Comparison of ENCODE assay signal across 1 cellular context in genomic region chr9:37429441-37430285, GRCh38.
TF ChIP-seq lines count a peak whose summit lies in the region.

No MANE protein-coding gene starts in this region.

TF ChIP-seq in HCT116, 20 proteins besides CTCF, POLR2A, EP300 and RAD21:
- TF ChIP-seq EGR1 (IDR thresholded peaks at IDR 0.05; ENCODE audit: low read depth) (no peak), POLR2AphosphoS5 (IDR thresholded peaks at IDR 0.05; ENCODE audit: low read depth, low read length) (peak; percentile 27; the same call in 1 of the 2 replicates)
